1 cellular context compared by ENCODE assay signal in the genomic region with DNA sequence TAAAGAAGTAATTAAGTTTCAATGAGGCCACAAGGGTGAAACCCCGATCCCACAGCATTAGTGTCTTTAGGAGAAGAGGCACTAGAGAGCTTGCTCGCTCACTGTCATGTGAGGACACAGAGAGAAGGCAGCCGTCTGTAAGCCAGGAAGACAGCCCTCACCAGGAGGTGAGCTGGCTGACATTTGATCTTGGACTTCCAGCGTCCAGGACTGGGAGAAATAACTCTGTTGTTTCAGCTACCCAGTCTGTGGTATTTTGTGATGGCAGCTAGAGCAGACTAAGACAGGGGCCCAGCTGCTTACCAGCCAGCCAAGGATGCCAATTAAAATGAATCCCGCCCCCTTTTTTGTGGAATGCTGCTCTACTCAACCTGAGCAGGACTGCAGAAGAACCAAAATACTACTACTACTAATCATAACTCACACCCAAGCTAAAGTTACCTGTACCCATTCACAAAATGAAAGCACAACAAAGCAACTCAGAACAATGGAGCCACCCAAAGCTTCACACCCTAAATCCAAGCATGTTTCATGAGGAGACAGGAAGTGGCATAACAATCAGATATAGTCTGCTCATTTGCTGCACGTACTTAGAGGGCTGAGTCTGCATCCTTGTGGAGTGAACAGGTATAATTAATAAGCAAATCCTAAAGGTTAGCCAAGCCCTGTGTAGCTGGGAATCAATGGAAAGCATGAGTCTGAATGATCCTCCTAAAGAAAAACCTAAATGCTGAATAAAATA.
TF ChIP-seq lines count a peak whose summit lies in the region.

No MANE protein-coding gene starts in this region.

TF ChIP-seq in endothelial cell of umbilical vein, 7 proteins besides CTCF, POLR2A, EP300 and RAD21:
- no peak for TF ChIP-seq EZH2 (IDR thresholded peaks at IDR 0.05; ENCODE audit: borderline replicate concordance, low read depth, low read length, severe bottlenecking)
- TF ChIP-seq, protein P1, sequence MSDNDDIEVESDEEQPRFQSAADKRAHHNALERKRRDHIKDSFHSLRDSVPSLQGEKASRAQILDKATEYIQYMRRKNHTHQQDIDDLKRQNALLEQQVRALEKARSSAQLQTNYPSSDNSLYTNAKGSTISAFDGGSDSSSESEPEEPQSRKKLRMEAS (IDR thresholded peaks at IDR 0.05; ENCODE audit: insufficient read depth, insufficient read length) = no peak
- no peak for TF ChIP-seq POLR2AphosphoS5 (IDR thresholded peaks at IDR 0.05; ENCODE audit: insufficient read depth, low read depth, low read length)
- no peak for TF ChIP-seq GATA2 (IDR thresholded peaks at IDR 0.05; ENCODE audit: insufficient read depth, insufficient read length, low read depth, low read length)
- no peak for TF ChIP-seq MYC (IDR thresholded peaks at IDR 0.05; ENCODE audit: low read depth, low read length)
- no peak for TF ChIP-seq FOS (IDR thresholded peaks at IDR 0.05; ENCODE audit: borderline replicate concordance, insufficient read depth, low read length)
TF ChIP-seq in endothelial cell of umbilical vein: peak in this region for 0.
